32 cellular contexts compared by ENCODE assay signal in genomic region chr7:87511510-87511909, GRCh38. TPM values are rescaled to one million over a fixed set of nuclear protein-coding genes. Genes with fewer than 3 reads are reported as not detected.
"Had no signal": no experiment of that assay in that cellular context is flagged by ENCODE, and none has a peak within 500 bp of the region (broad histone marks: within the 10 kb centered on the region; RNA-seq: fewer than 3 reads in every experiment).

No MANE protein-coding gene starts in this region.

- H3K27me3 Mint-ChIP-seq: activated CD4-positive, alpha-beta memory T cell treated with anti-CD3 and anti-CD28 coated beads for 36 hours; activated naive CD4-positive, alpha-beta T cell treated with anti-CD3 and anti-CD28 coated beads, Interleukin-2, amount 50 U/mL, for 24 hours had no signal

- DNase-seq: activated CD4-positive, alpha-beta memory T cell treated with anti-CD3 and anti-CD28 coated beads for 36 hours; activated CD4-positive, alpha-beta T cell treated with anti-CD3 and anti-CD28 coated beads for 48 hours; activated CD8-positive, alpha-beta memory T cell treated with anti-CD3 and anti-CD28 coated beads, Interleukin-2, amount 50 U/mL, for 4 hours; activated gamma-delta T cell treated with Interleukin-2 at 50 U/mL for 16 hours; activated T-cell treated with anti-CD3 and anti-CD28 coated beads, Interleukin-2, amount 50 U/mL, for 1 hour; aorta; cerebellar nuclear complex; colonic mucosa; effector memory CD4-positive, alpha-beta T cell; islet precursor cell; left colon; mammary epithelial cell; stimulated activated CD4-positive, alpha-beta T cell treated with anti-CD3 and anti-CD28 coated beads, Interleukin-12 subunit alpha, Interleukin-12 subunit beta, amount 100 ng/mL, for 4 hours; stimulated activated CD4-positive, alpha-beta T cell treated with anti-CD3 and anti-CD28 coated beads, Interleukin-4, amount 100 ng/mL, for 1 hour; T-helper 9 cell; testis; transverse colon had no signal

- H3K4me1 Mint-ChIP-seq: activated naive CD4-positive, alpha-beta T cell treated with anti-CD3 and anti-CD28 coated beads, Interleukin-2, amount 50 U/mL, for 24 hours had no signal

- H3K4me3 Mint-ChIP-seq: activated CD4-positive, alpha-beta memory T cell treated with anti-CD3 and anti-CD28 coated beads for 36 hours; activated naive CD4-positive, alpha-beta T cell treated with anti-CD3 and anti-CD28 coated beads, Interleukin-2, amount 50 U/mL, for 24 hours; activated T-helper 1 cell treated with anti-CD3 and anti-CD28 coated beads, Interleukin-12 subunit alpha, Interleukin-12 subunit beta, Interleukin-2, Interleukin-4 antibody, amounts not matched to agents 30 ng/mL and 10 ng/mL and 1 ng/mL, durations not matched to agents 14 hours and 24 hours and 36 hours; nephron; T-helper 1 cell treated with Interleukin-12 subunit alpha and Interleukin-12 subunit beta and Interleukin-4 antibody, amounts not matched to agents 30 μg/mL and 1 μg/mL, for 36 hours had no signal

- H3K4me1 ChIP-seq: colonic mucosa, gastroesophageal sphincter, prostate gland, testis, transverse colon had no signal

- FAIRE-seq: TTC549 had no signal

- H3K9me3 Mint-ChIP-seq: activated CD4-positive, alpha-beta memory T cell treated with anti-CD3 and anti-CD28 coated beads for 36 hours; activated naive CD4-positive, alpha-beta T cell treated with anti-CD3 and anti-CD28 coated beads, Interleukin-2, amount 50 U/mL, for 24 hours; activated T-helper 1 cell treated with anti-CD3 and anti-CD28 coated beads, Interleukin-12 subunit alpha, Interleukin-12 subunit beta, Interleukin-2, Interleukin-4 antibody, amounts not matched to agents 30 ng/mL and 10 ng/mL and 1 ng/mL, durations not matched to agents 14 hours and 24 hours and 36 hours; nephron; T-helper 1 cell treated with Interleukin-12 subunit alpha and Interleukin-12 subunit beta and Interleukin-4 antibody, amounts not matched to agents 30 μg/mL and 1 μg/mL, for 36 hours had no signal

- H2AFZ ChIP-seq: hepatocyte had no signal

- H3K36me3 Mint-ChIP-seq: activated CD4-positive, alpha-beta memory T cell treated with anti-CD3 and anti-CD28 coated beads for 36 hours; brain had no signal

- ATAC-seq: gastroesophageal sphincter, left colon, sciatic nerve had no signal

- H3K27ac Mint-ChIP-seq: activated CD4-positive, alpha-beta memory T cell treated with anti-CD3 and anti-CD28 coated beads for 36 hours; activated naive CD4-positive, alpha-beta T cell treated with anti-CD3 and anti-CD28 coated beads, Interleukin-2, amount 50 U/mL, for 24 hours; activated T-helper 1 cell treated with anti-CD3 and anti-CD28 coated beads, Interleukin-12 subunit alpha, Interleukin-12 subunit beta, Interleukin-2, Interleukin-4 antibody, amounts not matched to agents 30 ng/mL and 10 ng/mL and 1 ng/mL, durations not matched to agents 14 hours and 24 hours and 36 hours; T-helper 1 cell treated with Interleukin-12 subunit alpha and Interleukin-12 subunit beta and Interleukin-4 antibody, amounts not matched to agents 30 μg/mL and 1 μg/mL, for 36 hours had no signal

- H3K4me2 ChIP-seq: hepatocyte had no signal

- H3K9me3 ChIP-seq: colonic mucosa, gastroesophageal sphincter, neutrophil, prostate gland, testis, transverse colon had no signal

- H3K79me2 ChIP-seq: hepatocyte had no signal

- H3K27me3 ChIP-seq: cardiac muscle cell, colonic mucosa, gastroesophageal sphincter, hepatocyte, neutrophil, testis, transverse colon had no signal

- H3K36me3 ChIP-seq: cardiac muscle cell, colonic mucosa, neutrophil, prostate gland, transverse colon had no signal

- H3K27ac ChIP-seq: cardiac muscle cell, colonic mucosa, gastroesophageal sphincter, hepatocyte, neutrophil, prostate gland, skin epidermis, testis, transverse colon, VCaP had no signal

- H3K4me3 ChIP-seq: cardiac muscle cell, colonic mucosa, gastroesophageal sphincter, hepatocyte, prostate gland, skin epidermis, testis, transverse colon had no signal

RNA-seq across cellular contexts. Expression of gene ABCB4, which starts 36.0 kb away (rescaled TPM):
- total RNA-seq: activated CD4-positive, alpha-beta memory T cell treated with anti-CD3 and anti-CD28 coated beads for 36 hours; activated T-helper 1 cell treated with anti-CD3 and anti-CD28 coated beads, Interleukin-12 subunit alpha, Interleukin-12 subunit beta, Interleukin-2, Interleukin-4 antibody, amounts not matched to agents 30 ng/mL and 10 ng/mL and 1 ng/mL, durations not matched to agents 14 hours and 24 hours and 36 hours; mammary epithelial cell; osteocyte had no signal
